ENCODE assay signal across 1 cellular context in the genomic region with DNA sequence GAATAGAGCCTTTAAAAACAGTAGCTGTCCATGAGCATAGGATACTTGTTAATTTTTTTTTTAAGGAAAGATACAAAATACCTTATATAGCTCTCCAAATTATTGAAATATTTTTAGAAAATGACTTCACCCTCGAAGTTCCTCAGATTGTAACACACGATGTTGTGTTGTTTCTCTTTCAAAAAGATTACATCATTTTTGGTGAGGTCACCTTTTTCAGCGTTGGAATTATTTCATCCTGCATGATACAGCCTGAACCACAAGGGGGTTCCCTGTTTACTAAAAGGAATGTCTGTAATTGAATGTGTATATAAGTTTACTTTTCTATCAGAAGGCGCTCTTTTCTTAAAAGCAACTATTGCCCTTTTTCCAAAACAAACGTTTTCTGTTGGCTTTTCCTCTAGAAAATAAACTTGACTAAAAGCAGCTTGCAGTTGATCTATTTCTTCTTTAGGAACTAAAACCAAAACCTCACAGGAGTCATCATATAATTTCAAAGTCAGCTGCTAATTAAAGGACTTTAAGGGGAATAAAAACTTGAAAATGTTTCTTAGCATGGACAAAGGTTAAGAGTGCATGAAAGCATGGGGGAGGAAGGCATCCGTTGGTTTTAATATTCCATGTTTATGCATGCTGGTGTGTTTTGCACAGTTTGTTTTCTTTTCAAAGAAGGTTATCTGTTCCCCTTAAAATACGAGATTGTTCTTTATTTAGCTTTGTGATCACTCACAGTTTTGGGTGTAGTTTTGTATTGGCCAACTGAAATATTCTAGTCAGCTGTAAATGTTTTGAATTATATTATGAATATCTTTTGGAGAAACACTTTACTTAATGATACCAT.
TF ChIP-seq lines count a peak whose summit lies in the region.

No MANE protein-coding gene starts in this region.

TF ChIP-seq in HepG2, 621 proteins besides CTCF, POLR2A, EP300 and RAD21 (continued from another document and continues in another):
- TF ChIP-seq, protein P1, sequence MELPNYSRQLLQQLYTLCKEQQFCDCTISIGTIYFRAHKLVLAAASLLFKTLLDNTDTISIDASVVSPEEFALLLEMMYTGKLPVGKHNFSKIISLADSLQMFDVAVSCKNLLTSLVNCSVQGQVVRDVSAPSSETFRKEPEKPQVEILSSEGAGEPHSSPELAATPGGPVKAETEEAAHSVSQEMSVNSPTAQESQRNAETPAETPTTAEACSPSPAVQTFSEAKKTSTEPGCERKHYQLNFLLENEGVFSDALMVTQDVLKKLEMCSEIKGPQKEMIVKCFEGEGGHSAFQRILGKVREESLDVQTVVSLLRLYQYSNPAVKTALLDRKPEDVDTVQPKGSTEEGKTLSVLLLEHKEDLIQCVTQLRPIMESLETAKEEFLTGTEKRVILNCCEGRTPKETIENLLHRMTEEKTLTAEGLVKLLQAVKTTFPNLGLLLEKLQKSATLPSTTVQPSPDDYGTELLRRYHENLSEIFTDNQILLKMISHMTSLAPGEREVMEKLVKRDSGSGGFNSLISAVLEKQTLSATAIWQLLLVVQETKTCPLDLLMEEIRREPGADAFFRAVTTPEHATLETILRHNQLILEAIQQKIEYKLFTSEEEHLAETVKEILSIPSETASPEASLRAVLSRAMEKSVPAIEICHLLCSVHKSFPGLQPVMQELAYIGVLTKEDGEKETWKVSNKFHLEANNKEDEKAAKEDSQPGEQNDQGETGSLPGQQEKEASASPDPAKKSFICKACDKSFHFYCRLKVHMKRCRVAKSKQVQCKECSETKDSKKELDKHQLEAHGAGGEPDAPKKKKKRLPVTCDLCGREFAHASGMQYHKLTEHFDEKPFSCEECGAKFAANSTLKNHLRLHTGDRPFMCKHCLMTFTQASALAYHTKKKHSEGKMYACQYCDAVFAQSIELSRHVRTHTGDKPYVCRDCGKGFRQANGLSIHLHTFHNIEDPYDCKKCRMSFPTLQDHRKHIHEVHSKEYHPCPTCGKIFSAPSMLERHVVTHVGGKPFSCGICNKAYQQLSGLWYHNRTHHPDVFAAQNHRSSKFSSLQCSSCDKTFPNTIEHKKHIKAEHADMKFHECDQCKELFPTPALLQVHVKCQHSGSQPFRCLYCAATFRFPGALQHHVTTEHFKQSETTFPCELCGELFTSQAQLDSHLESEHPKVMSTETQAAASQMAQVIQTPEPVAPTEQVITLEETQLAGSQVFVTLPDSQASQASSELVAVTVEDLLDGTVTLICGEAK (IDR thresholded peaks at IDR 0.05) = no peak
- TF ChIP-seq, protein P1 (CRISPR knock-in tag; IDR thresholded peaks at IDR 0.05) = no peak
- TF ChIP-seq TP53 (CRISPR knock-in tag; conservative IDR thresholded peaks at IDR 0.05) (no peak), CBX1 (IDR thresholded peaks at IDR 0.05; ENCODE audit: low read depth) (no peak), BRD4 (CRISPR knock-in tag; IDR thresholded peaks at IDR 0.05) (no peak), ZNF446 (CRISPR knock-in tag; IDR thresholded peaks at IDR 0.05) (no peak), ZNF225 (CRISPR knock-in tag; IDR thresholded peaks at IDR 0.05) (no peak), ARID3A (IDR thresholded peaks at IDR 0.05; ENCODE audit: low read depth, low read length) (peak; percentile 77; the same call in 1 of the 2 replicates), FOXA3 (CRISPR knock-in tag; IDR thresholded peaks at IDR 0.05) (peak; percentile 32; the same call in 1 of the 2 replicates), HOXA5 (CRISPR knock-in tag; IDR thresholded peaks at IDR 0.05) (no peak), POLR2G (IDR thresholded peaks at IDR 0.05; ENCODE audit: low read depth, low read length) (no peak), ZNF180 (CRISPR knock-in tag; IDR thresholded peaks at IDR 0.05; ENCODE audit: borderline replicate concordance, low read depth) (no peak), ZNF780A (CRISPR knock-in tag; IDR thresholded peaks at IDR 0.05) (no peak), MTERF4 (CRISPR knock-in tag; IDR thresholded peaks at IDR 0.05) (no peak), LRRFIP1 (CRISPR knock-in tag; conservative IDR thresholded peaks at IDR 0.05) (no peak), NFRKB (IDR thresholded peaks at IDR 0.05) (no peak), SCMH1 (CRISPR knock-in tag; IDR thresholded peaks at IDR 0.05; ENCODE audit: borderline replicate concordance) (no peak), GATAD2A (CRISPR knock-in tag; IDR thresholded peaks at IDR 0.05) (no peak), RXRB (CRISPR knock-in tag; IDR thresholded peaks at IDR 0.05; ENCODE audit: borderline replicate concordance) (0 out of 2 replicates have a peak, but pooled peaks have one; percentile 10), RBAK (CRISPR knock-in tag; IDR thresholded peaks at IDR 0.05) (no peak), ZNF644 (CRISPR knock-in tag; IDR thresholded peaks at IDR 0.05; ENCODE audit: low read depth) (no peak), FOXM1 (CRISPR knock-in tag; IDR thresholded peaks at IDR 0.05) (no peak), XRCC5 (optimal IDR thresholded peaks at IDR 0.05; ENCODE audit: low read length) (no peak), PHF20 (CRISPR knock-in tag; IDR thresholded peaks at IDR 0.05) (no peak), MIXL1 (CRISPR knock-in tag; IDR thresholded peaks at IDR 0.05) (no peak), TCF12 (IDR thresholded peaks at IDR 0.05) (no peak), TCF12 (CRISPR knock-in tag; IDR thresholded peaks at IDR 0.05) (no peak), DPF2 (CRISPR knock-in tag; IDR thresholded peaks at IDR 0.05; ENCODE audit: borderline replicate concordance, low read depth) (no peak), ZNF577 (CRISPR knock-in tag; IDR thresholded peaks at IDR 0.05; ENCODE audit: borderline replicate concordance, low read depth) (no peak), BRF2 (CRISPR knock-in tag; IDR thresholded peaks at IDR 0.05) (no peak), YY1 (IDR thresholded peaks at IDR 0.05; ENCODE audit: insufficient read depth, insufficient replicate concordance, low read depth, low read length) (no peak), NFAT5 (CRISPR knock-in tag; IDR thresholded peaks at IDR 0.05) (no peak), ATF7 (IDR thresholded peaks at IDR 0.05) (peak; percentile 94), ATF7 (CRISPR knock-in tag; IDR thresholded peaks at IDR 0.05) (no peak), ZFP90 (CRISPR knock-in tag; IDR thresholded peaks at IDR 0.05; ENCODE audit: borderline replicate concordance) (no peak), REL (CRISPR knock-in tag; conservative IDR thresholded peaks at IDR 0.05) (no peak)
